ENCODE assay signal across 16 cellular contexts in genomic region chr7:499853-500485, GRCh38. TPM values are rescaled to one million over a fixed set of nuclear protein-coding genes. Genes with fewer than 3 reads are reported as not detected.
A peak's percentile ranks its signal among the peaks of the same experiment; 100 is the strongest.
DNase-seq lines count a peak whose midpoint lies in the region; ATAC-seq and TF ChIP-seq lines count a peak whose summit lies in the region.
"Had no signal": no experiment of that assay in that cellular context is flagged by ENCODE, and none has a peak within 500 bp of the region (broad histone marks: within the 10 kb centered on the region; RNA-seq: fewer than 3 reads in every experiment).

No MANE protein-coding gene starts in this region.

- WGBS in smooth muscle cell (ENCODE audit: low lambda C conversion rate): 94% methylated on average over 20 of the region's 20 CpGs

- peak overlapping the region; percentile 46 to 58 for H3K27ac ChIP-seq in ascending aorta
- H3K27ac ChIP-seq in neural progenitor cell: no peak overlapping the region
- no peak overlapping the region for H3K27ac ChIP-seq in upper lobe of right lung
- H3K27ac ChIP-seq in smooth muscle cell (ENCODE audit: low read depth): no peak overlapping the region

- intact Hi-C loops in ascending aorta (cut with DNase I) (no loop called here), left cardiac atrium (cut with DNase I) (no loop called here), upper lobe of right lung (cut with DNase I) (no loop called here)

- TF ChIP-seq CTCF in ascending aorta (IDR thresholded peaks at IDR 0.05) (no peak), neural progenitor cell (IDR thresholded peaks at IDR 0.05) (no peak), upper lobe of right lung (IDR thresholded peaks at IDR 0.05) (no peak), smooth muscle cell (IDR thresholded peaks at IDR 0.05; ENCODE audit: borderline replicate concordance, insufficient read depth, poor library complexity, severe bottlenecking) (no peak)

- H3K36me3 Mint-ChIP-seq in neural progenitor cell: no peaks in the 10 kb centered on the region
- H3K36me3 Mint-ChIP-seq: CD4-positive, alpha-beta memory T cell had no signal

- H3K9me3 ChIP-seq in ascending aorta (no peaks in the 10 kb centered on the region), neural progenitor cell (ENCODE audit: low read depth) (no peaks in the 10 kb centered on the region), upper lobe of right lung (no peaks in the 10 kb centered on the region), smooth muscle cell (replicated peaks; ENCODE audit: low read depth) (no peaks in the 10 kb centered on the region)

- H3K9ac ChIP-seq in neural progenitor cell (no peak overlapping the region), smooth muscle cell (ENCODE audit: low read depth) (no peak overlapping the region)

- no peak for ATAC-seq in left cardiac atrium
- ATAC-seq in upper lobe of right lung: no peak
- ATAC-seq in HG02759 (IDR thresholded peaks at IDR 0.05; ENCODE audit: unreplicated experiment): no peak
- ATAC-seq: Panc1 had no signal

- H3K9me3 Mint-ChIP-seq in neural progenitor cell: no peaks in the 10 kb centered on the region
- H3K9me3 Mint-ChIP-seq: CD4-positive, alpha-beta memory T cell had no signal

- peak overlapping the region; percentile 63 for H3K27ac Mint-ChIP-seq in neural progenitor cell
- H3K27ac Mint-ChIP-seq: CD4-positive, alpha-beta memory T cell had no signal

- no peaks in the 10 kb centered on the region for H3F3A ChIP-seq in neural progenitor cell (ENCODE audit: low read depth)
- peaks cover 22% of the 10 kb centered on the region for H3F3A ChIP-seq in smooth muscle cell (ENCODE audit: low read depth)

- H3K4me2 ChIP-seq in neural progenitor cell: no peak overlapping the region
- no peak overlapping the region for H3K4me2 ChIP-seq in smooth muscle cell

- H3K4me1 ChIP-seq in ascending aorta: peaks cover 13 to 16% of the 10 kb centered on the region in 2 donors
- no peaks in the 10 kb centered on the region for H3K4me1 ChIP-seq in neural progenitor cell
- H3K4me1 ChIP-seq in upper lobe of right lung: peaks cover 7% of the 10 kb centered on the region
- H3K4me1 ChIP-seq in smooth muscle cell (ENCODE audit: low read depth): no peaks in the 10 kb centered on the region
- H3K4me1 ChIP-seq: BE2C had no signal

- H2AFZ ChIP-seq in neural progenitor cell (replicated peaks) (no peak overlapping the region), smooth muscle cell (ENCODE audit: low read depth) (no peak overlapping the region)

- H3K4me3 Mint-ChIP-seq in neural progenitor cell: no peak overlapping the region
- H3K4me3 Mint-ChIP-seq: CD4-positive, alpha-beta memory T cell had no signal

- no peak overlapping the region for H3K4me3 ChIP-seq in ascending aorta
- no peak overlapping the region for H3K4me3 ChIP-seq in neural progenitor cell
- no peak overlapping the region for H3K4me3 ChIP-seq in upper lobe of right lung
- H3K4me3 ChIP-seq in smooth muscle cell: no peak overlapping the region

- no peaks in the 10 kb centered on the region for H4K20me1 ChIP-seq in neural progenitor cell (ENCODE audit: low read depth)
- peaks cover 89% of the 10 kb centered on the region for H4K20me1 ChIP-seq in smooth muscle cell (ENCODE audit: low read depth)

- H3K36me3 ChIP-seq in ascending aorta: peaks cover 64 to 91% of the 10 kb centered on the region in 2 donors
- no peaks in the 10 kb centered on the region for H3K36me3 ChIP-seq in neural progenitor cell
- peaks cover 26% of the 10 kb centered on the region for H3K36me3 ChIP-seq in upper lobe of right lung
- peaks cover 10% of the 10 kb centered on the region for H3K36me3 ChIP-seq in smooth muscle cell (ENCODE audit: low read depth)
- H3K36me3 ChIP-seq: BE2C had no signal

- H3K27me3 ChIP-seq in ascending aorta (no peaks in the 10 kb centered on the region), neural progenitor cell (no peaks in the 10 kb centered on the region), upper lobe of right lung (no peaks in the 10 kb centered on the region), smooth muscle cell (ENCODE audit: low read depth) (no peaks in the 10 kb centered on the region)
- H3K27me3 ChIP-seq: BE2C had no signal

- peaks cover 20% of the 10 kb centered on the region for H3K4me1 Mint-ChIP-seq in neural progenitor cell

- peaks cover 2% of the 10 kb centered on the region for H3K27me3 Mint-ChIP-seq in neural progenitor cell (ENCODE audit: insufficient read depth, low read depth)
- H3K27me3 Mint-ChIP-seq: CD4-positive, alpha-beta memory T cell had no signal

- H3K79me2 ChIP-seq in neural progenitor cell (ENCODE audit: low read depth) (no peaks in the 10 kb centered on the region), smooth muscle cell (ENCODE audit: low read depth) (peaks cover 7% of the 10 kb centered on the region)

- DNase-seq in ascending aorta (ENCODE audit: low spot score in 2 of 2): no peak
- DNase-seq in left cardiac atrium: peak; percentile 18
- no peak for DNase-seq in neural progenitor cell (ENCODE audit: low spot score)
- peak; percentile 61 for DNase-seq in upper lobe of right lung
- no peak for DNase-seq in DMS53 (lab: John Stamatoyannopoulos, UW)
- DNase-seq in smooth muscle cell (lab: John Stamatoyannopoulos, UW; ENCODE audit: unreplicated experiment): no peak
- DNase-seq: BE2C; CD4-positive, alpha-beta memory T cell; EL; IMR-90; NCI-H1417; NCI-H2029; NCI-H2171 treated with DMSO at 0.1 percent for 48 hours; NCI-H774 had no signal

RNA-seq across cellular contexts. Expression of gene PDGFA, which starts 19.7 kb away (rescaled TPM):
- total RNA-seq in ascending aorta: 349 TPM
- 10 to 100 TPM; 27.5 to 33.9 TPM for total RNA-seq in left cardiac atrium
- total RNA-seq in neural progenitor cell (ENCODE audit: low replicate concordance): 9.8 and 13.7 TPM in 2 replicates
- 57.1 TPM for total RNA-seq in upper lobe of right lung
- total RNA-seq in smooth muscle cell: 68.1 and 97.2 TPM in 2 replicates
- polyA plus RNA-seq in smooth muscle cell: 32.0 and 33.7 TPM in 2 replicates
- polyA plus RNA-seq: CD4-positive, alpha-beta memory T cell had no signal

Comparison
In these comparisons a context has a peak if more than half of its experiments do, and no peak if none do; other contexts are left out.
1. DNase-seq: peak in left cardiac atrium (single experiment) and upper lobe of right lung (single experiment); none in ascending aorta (0 of 2), neural progenitor cell (single experiment), DMS53 (single experiment) and smooth muscle cell (single experiment).
2. H3K27ac ChIP-seq: peak in ascending aorta (2 of 2); none in neural progenitor cell (single experiment), upper lobe of right lung (single experiment) and smooth muscle cell (single experiment).